Comparison of ENCODE assay signal across 10 cellular contexts in the genomic region with DNA sequence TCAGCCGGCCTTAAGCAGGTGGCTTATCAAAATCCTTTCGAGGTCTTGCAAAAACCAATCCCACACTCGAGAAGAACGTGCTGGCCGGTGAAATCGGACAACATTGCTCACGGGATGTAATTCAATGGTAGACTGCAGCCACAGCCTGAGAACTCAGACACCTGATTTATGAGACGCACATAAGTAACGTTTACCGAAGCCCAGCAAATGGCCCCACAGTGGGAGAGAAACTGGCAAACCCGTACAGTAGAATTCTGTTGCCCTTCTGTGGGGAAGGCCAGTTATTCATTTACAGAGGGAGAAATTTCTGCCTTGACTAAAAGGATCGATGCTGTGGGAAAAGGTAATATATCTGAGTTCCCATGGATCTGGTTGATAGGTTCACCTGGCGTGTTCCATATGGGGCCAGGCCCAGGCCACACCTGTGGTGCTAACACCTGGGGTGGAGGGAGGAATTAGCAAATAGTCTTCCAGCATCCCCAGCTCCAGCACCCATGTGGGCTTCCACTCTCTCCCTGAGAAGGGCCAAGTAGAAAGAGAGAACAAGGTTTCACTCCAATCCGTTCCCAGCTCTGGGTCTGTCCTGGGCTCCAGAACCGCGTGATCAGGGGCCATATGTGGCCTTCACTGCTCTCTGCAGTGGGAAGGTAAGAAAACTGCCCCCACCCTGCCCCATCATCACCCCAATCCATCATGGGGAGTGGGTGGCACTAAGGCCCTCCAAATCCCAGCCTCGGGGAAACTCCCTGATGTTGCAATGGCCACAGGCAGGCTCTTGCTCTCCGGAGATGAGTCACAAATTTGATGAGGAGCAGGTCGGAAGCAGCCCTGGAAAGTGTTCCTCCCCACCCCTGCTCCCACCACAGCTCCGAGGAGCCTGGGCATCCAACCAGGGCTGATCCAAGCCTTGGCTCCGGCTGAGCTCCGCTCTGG. TPM values are rescaled to one million over a fixed set of nuclear protein-coding genes. Genes with fewer than 3 reads are reported as not detected.
DNase-seq lines count a peak whose midpoint lies in the region; ATAC-seq, FAIRE-seq and TF ChIP-seq lines count a peak whose summit lies in the region.
"Had no signal": no experiment of that assay in that cellular context is flagged by ENCODE, and none has a peak within 500 bp of the region (broad histone marks: within the 10 kb centered on the region; RNA-seq: fewer than 3 reads in every experiment).

No MANE protein-coding gene starts in this region.

- no peak for TF ChIP-seq CTCF in astrocyte (IDR thresholded peaks at IDR 0.05; ENCODE audit: insufficient read depth, low read depth, low read length)
- no peak for TF ChIP-seq CTCF in kidney (IDR thresholded peaks at IDR 0.05; ENCODE audit: borderline replicate concordance, extremely low read depth, insufficient read depth)

- peaks cover 4% of the 10 kb centered on the region for H3K9me3 Mint-ChIP-seq in astrocyte (ENCODE audit: unreplicated experiment)
- H3K9me3 Mint-ChIP-seq: activated CD8-positive, alpha-beta T cell treated with anti-CD3 and anti-CD28 coated beads for 36 hours had no signal

- H3K27ac ChIP-seq in astrocyte (ENCODE audit: low read depth, low read length) (peak overlapping the region; percentile 53), kidney (ENCODE audit: low read depth in 2 of 2, low read length in 2 of 2) (peak overlapping the region; percentile 55 to 57), subcutaneous abdominal adipose tissue (ENCODE audit: low read depth, low read length) (peak overlapping the region; percentile 40)

- H4K20me1 ChIP-seq in astrocyte (ENCODE audit: insufficient read depth, low read length) = no peaks in the 10 kb centered on the region

- TF ChIP-seq POLR2A in H54 (IDR thresholded peaks at IDR 0.05; ENCODE audit: low read depth, low read length) = no peak

- no peaks in the 10 kb centered on the region for H3K36me3 ChIP-seq in astrocyte (ENCODE audit: insufficient read depth, low read length)
- no peaks in the 10 kb centered on the region for H3K36me3 ChIP-seq in kidney (ENCODE audit: control insufficient read depth in 1 of 2, insufficient read depth in 2 of 2, low read length in 2 of 2)
- no peaks in the 10 kb centered on the region for H3K36me3 ChIP-seq in subcutaneous abdominal adipose tissue (ENCODE audit: control insufficient read depth in 5 of 5, insufficient read depth in 5 of 5, low read length in 5 of 5)

- no peaks in the 10 kb centered on the region for H3K79me2 ChIP-seq in astrocyte (ENCODE audit: insufficient read depth, low read length)

- H3K9me3 ChIP-seq in astrocyte (ENCODE audit: insufficient read depth, low read depth, low read length) (no peaks in the 10 kb centered on the region), kidney (ENCODE audit: control insufficient read depth in 1 of 2, low read length in 2 of 2) (no peaks in the 10 kb centered on the region), subcutaneous abdominal adipose tissue (ENCODE audit: control insufficient read depth in 5 of 5, low read length in 5 of 5) (peaks cover 0 to 6% (median 5%) of the 10 kb centered on the region in 5 donors)

- FAIRE-seq in H54 (lab: Jason Lieb, UNC) (peak; percentile 82), astrocyte (lab: Jason Lieb, UNC) (peak; percentile 84), kidney (lab: Jason Lieb, UNC) (no peak)

- H3K4me2 ChIP-seq in astrocyte (ENCODE audit: low read length) = peak overlapping the region; percentile 49

- no peak overlapping the region for H3K4me3 Mint-ChIP-seq in astrocyte (ENCODE audit: unreplicated experiment)
- H3K4me3 Mint-ChIP-seq: activated CD8-positive, alpha-beta T cell treated with anti-CD3 and anti-CD28 coated beads for 36 hours had no signal

- ATAC-seq in HG03457 (IDR thresholded peaks at IDR 0.05; ENCODE audit: unreplicated experiment) = no peak
- ATAC-seq: activated CD8-positive, alpha-beta T cell treated with anti-CD3 and anti-CD28 coated beads for 36 hours had no signal

- peaks cover 11% of the 10 kb centered on the region for H3K27me3 Mint-ChIP-seq in astrocyte (ENCODE audit: low read depth, unreplicated experiment)
- H3K27me3 Mint-ChIP-seq: activated CD8-positive, alpha-beta T cell treated with anti-CD3 and anti-CD28 coated beads for 36 hours had no signal

- H2AFZ ChIP-seq in astrocyte (ENCODE audit: low read depth, low read length) = no peak overlapping the region

- H3K4me1 Mint-ChIP-seq in astrocyte (ENCODE audit: low read depth, unreplicated experiment) = peaks cover 11% of the 10 kb centered on the region

- H3K27ac Mint-ChIP-seq in astrocyte (ENCODE audit: unreplicated experiment) = no peak overlapping the region
- H3K27ac Mint-ChIP-seq: activated CD8-positive, alpha-beta T cell treated with anti-CD3 and anti-CD28 coated beads for 36 hours had no signal

- no peak overlapping the region for H3K9ac ChIP-seq in astrocyte (ENCODE audit: low read length)
- H3K9ac ChIP-seq in kidney (ENCODE audit: low read length in 2 of 2) = peak overlapping the region in 1 of 2 donors; percentile 55
- H3K9ac ChIP-seq in subcutaneous abdominal adipose tissue (ENCODE audit: low read length in 5 of 5) = no peak overlapping the region

- peaks cover 3% of the 10 kb centered on the region for H3K36me3 Mint-ChIP-seq in astrocyte (ENCODE audit: low read depth, unreplicated experiment)

- no peaks in the 10 kb centered on the region for H3K27me3 ChIP-seq in astrocyte (ENCODE audit: insufficient read depth, low read length)
- peaks cover 0 to 15% (median 4%) of the 10 kb centered on the region in 5 donors for H3K27me3 ChIP-seq in subcutaneous abdominal adipose tissue (ENCODE audit: control insufficient read depth in 5 of 5, insufficient read depth in 4 of 5, low read length in 5 of 5)

- peak; percentile 80 for DNase-seq in H54 (ENCODE audit: insufficient read length, low spot score)
- peak; percentile 96 for DNase-seq in astrocyte (ENCODE audit: low read depth)
- DNase-seq in kidney = peak; percentile 85
- DNase-seq in GM19240 (ENCODE audit: insufficient read length, low spot score) = no peak
- no peak for DNase-seq in DMS114 treated with DMSO at 0.1 percent for 48 hours (lab: John Stamatoyannopoulos, UW; ENCODE audit: unreplicated experiment)
- no peak for DNase-seq in NCI-H1436 (lab: John Stamatoyannopoulos, UW)
- DNase-seq: activated CD8-positive, alpha-beta T cell treated with anti-CD3 and anti-CD28 coated beads for 36 hours; NCI-H510A treated with DMSO at 0.1 percent for 48 hours had no signal

- peaks cover 29% of the 10 kb centered on the region for H3K4me1 ChIP-seq in astrocyte (ENCODE audit: insufficient read depth, low read length)
- H3K4me1 ChIP-seq in kidney (ENCODE audit: control insufficient read depth in 1 of 2, insufficient read depth in 1 of 2, low read depth in 1 of 2, low read length in 2 of 2) = peaks cover 0 to 2% of the 10 kb centered on the region in 2 donors
- peaks cover 0 to 39% (median 20%) of the 10 kb centered on the region in 5 donors for H3K4me1 ChIP-seq in subcutaneous abdominal adipose tissue (ENCODE audit: control insufficient read depth in 5 of 5, insufficient read depth in 5 of 5, low read length in 5 of 5)

- H3K4me3 ChIP-seq in astrocyte (ENCODE audit: insufficient read depth, low read depth, low read length) (no peak overlapping the region), kidney (ENCODE audit: low read length in 2 of 2) (peak overlapping the region; percentile 8 to 30), subcutaneous abdominal adipose tissue (ENCODE audit: low read depth in 1 of 5, low read length in 5 of 5) (no peak overlapping the region)

- intact Hi-C loops in kidney (cut with DNase I) = no loop called here

RNA-seq across cellular contexts. Expression of gene BDKRB1, which starts 12.7 kb away (rescaled TPM):
- total RNA-seq in astrocyte (0.20 TPM in 1 of 2 replicates, not detected in the other), kidney (1.2 TPM)
- polyA plus RNA-seq in kidney (ENCODE audit: insufficient read depth, low read depth, low replicate concordance) = 1.5 TPM
- total RNA-seq: activated CD8-positive, alpha-beta T cell treated with anti-CD3 and anti-CD28 coated beads for 36 hours had no signal

Comparison
In these comparisons a context has a peak if more than half of its experiments do, and no peak if none do; other contexts are left out.
1. DNase-seq: peak in H54 (single experiment), astrocyte (single experiment) and kidney (single experiment); none in GM19240 (single experiment), DMS114 treated with DMSO at 0.1 percent for 48 hours (single experiment) and NCI-H1436 (single experiment).
2. H3K4me3 ChIP-seq: peak in kidney (2 of 2); none in astrocyte (single experiment) and subcutaneous abdominal adipose tissue (0 of 5).
3. Peak in every context shown above with its lines, with median percentiles within 50 percentile points of each other: H3K27ac ChIP-seq.